15 cellular contexts compared by ENCODE assay signal in the genomic region with DNA sequence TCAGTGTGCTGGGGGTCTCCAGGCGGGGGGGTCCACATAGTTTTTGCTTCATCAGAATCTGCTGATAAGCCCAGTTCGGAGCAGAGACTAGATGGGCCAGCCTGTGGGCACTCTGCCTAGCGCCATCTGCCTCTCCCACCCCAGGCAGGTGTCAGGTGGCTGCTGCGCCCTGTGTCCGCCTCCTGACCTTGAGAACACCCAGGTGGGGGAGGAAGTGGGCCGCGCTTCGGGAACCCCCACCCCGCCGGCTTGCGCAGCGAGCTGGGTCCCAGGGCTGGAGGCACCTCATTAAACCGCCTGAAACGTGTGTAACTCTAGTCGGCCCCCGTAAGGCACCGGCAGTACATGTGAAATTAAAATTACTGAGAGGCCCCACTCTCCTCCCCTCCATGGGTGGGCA.
"Had no signal": no experiment of that assay in that cellular context is flagged by ENCODE, and none has a peak within 500 bp of the region (broad histone marks: within the 10 kb centered on the region; RNA-seq: fewer than 3 reads in every experiment).

No MANE protein-coding gene starts in this region.

- H3K36me3 Mint-ChIP-seq: neural progenitor cell had no signal

- H3K9me3 ChIP-seq: testis had no signal

- H3K9me3 Mint-ChIP-seq: activated CD4-positive, alpha-beta memory T cell treated with anti-CD3 and anti-CD28 coated beads, Interleukin-2, amount 10 ng/mL, durations not matched to agents 7 days and 5 days; activated naive CD4-positive, alpha-beta T cell treated with anti-CD3 and anti-CD28 coated beads for 36 hours; activated T-cell treated with anti-CD3 and anti-CD28 coated beads, Interleukin-2, amount 50 U/mL, for 72 hours; stimulated activated naive CD8-positive, alpha-beta T cell treated with anti-CD3 and anti-CD28 coated beads, Interleukin-15, amount 100 ng/mL, for 72 hours had no signal

- H3K4me3 ChIP-seq: neural progenitor cell, testis had no signal

- H3K27me3 Mint-ChIP-seq: activated CD4-positive, alpha-beta memory T cell treated with anti-CD3 and anti-CD28 coated beads, Interleukin-2, amount 10 ng/mL, durations not matched to agents 7 days and 5 days; stimulated activated naive CD8-positive, alpha-beta T cell treated with anti-CD3 and anti-CD28 coated beads, Interleukin-15, amount 100 ng/mL, for 72 hours had no signal

- H3K4me1 Mint-ChIP-seq: activated CD4-positive, alpha-beta memory T cell treated with anti-CD3 and anti-CD28 coated beads, Interleukin-2, amount 10 ng/mL, durations not matched to agents 7 days and 5 days had no signal

- H3K27me3 ChIP-seq: brain microvascular endothelial cell, testis had no signal

- H3K4me3 Mint-ChIP-seq: activated CD4-positive, alpha-beta memory T cell treated with anti-CD3 and anti-CD28 coated beads, Interleukin-2, amount 10 ng/mL, durations not matched to agents 7 days and 5 days; activated naive CD4-positive, alpha-beta T cell treated with anti-CD3 and anti-CD28 coated beads for 36 hours; activated T-cell treated with anti-CD3 and anti-CD28 coated beads, Interleukin-2, amount 50 U/mL, for 72 hours; neural progenitor cell; stimulated activated naive CD8-positive, alpha-beta T cell treated with anti-CD3 and anti-CD28 coated beads, Interleukin-15, amount 100 ng/mL, for 72 hours had no signal

- DNase-seq: activated CD4-positive, alpha-beta memory T cell treated with anti-CD3 and anti-CD28 coated beads, Interleukin-2, amount 10 ng/mL, durations not matched to agents 7 days and 5 days; activated CD8-positive, alpha-beta memory T cell treated with anti-CD3 and anti-CD28 coated beads, Interleukin-2, amount 50 U/mL, for 4 hours; activated naive CD4-positive, alpha-beta T cell treated with anti-CD3 and anti-CD28 coated beads for 36 hours; activated T-cell treated with anti-CD3 and anti-CD28 coated beads, Interleukin-2, amount 50 U/mL, for 72 hours; amygdala; brain microvascular endothelial cell; cerebellar nuclear complex; dermis blood vessel endothelial cell; hypothalamus; mesendoderm; stimulated activated CD4-positive, alpha-beta T cell treated with anti-CD3 and anti-CD28 coated beads, Interleukin-4, amount 100 ng/mL, for 1 hour; stimulated activated naive CD8-positive, alpha-beta T cell treated with anti-CD3 and anti-CD28 coated beads, Interleukin-15, amount 100 ng/mL, for 72 hours; testis had no signal

- H3K9ac ChIP-seq: neural progenitor cell had no signal

- H3K27ac Mint-ChIP-seq: activated CD4-positive, alpha-beta memory T cell treated with anti-CD3 and anti-CD28 coated beads, Interleukin-2, amount 10 ng/mL, durations not matched to agents 7 days and 5 days; activated naive CD4-positive, alpha-beta T cell treated with anti-CD3 and anti-CD28 coated beads for 36 hours; activated T-cell treated with anti-CD3 and anti-CD28 coated beads, Interleukin-2, amount 50 U/mL, for 72 hours; neural progenitor cell; progenitor cell of endocrine pancreas; stimulated activated naive CD8-positive, alpha-beta T cell treated with anti-CD3 and anti-CD28 coated beads, Interleukin-15, amount 100 ng/mL, for 72 hours had no signal

- H3K27ac ChIP-seq: brain microvascular endothelial cell, neural progenitor cell, testis had no signal

- H3K36me3 ChIP-seq: brain microvascular endothelial cell, neural progenitor cell had no signal

- ATAC-seq: activated T-cell treated with anti-CD3 and anti-CD28 coated beads, Interleukin-2, amount 50 U/mL, for 72 hours; stimulated activated naive CD8-positive, alpha-beta T cell treated with anti-CD3 and anti-CD28 coated beads, Interleukin-15, amount 100 ng/mL, for 72 hours had no signal
